ENCODE assay signal across 8 cellular contexts in the genomic region with DNA sequence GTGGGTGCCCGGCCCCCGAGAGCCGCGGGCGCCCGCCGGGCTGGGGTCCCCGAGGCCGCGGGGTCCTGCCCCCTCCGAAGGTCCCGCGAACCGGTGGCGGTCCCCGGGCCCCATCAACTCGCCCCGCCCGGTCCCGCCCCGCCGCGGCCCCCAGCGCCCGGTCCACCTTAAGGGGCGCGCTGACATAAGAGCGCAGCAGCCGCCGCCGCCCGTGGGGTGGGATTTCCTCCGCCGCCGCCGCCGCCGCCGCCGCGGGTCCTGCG. TPM values are rescaled to one million over a fixed set of nuclear protein-coding genes. Genes with fewer than 3 reads are reported as not detected.
DNase-seq lines count a peak whose midpoint lies in the region; ATAC-seq and TF ChIP-seq lines count a peak whose summit lies in the region.

ZDHHC8 (plus strand) TSS at position 212 of the 263 bp plus-strand sequence. CDS start 144 bp downstream, outside the sequence.

- no peaks in the 10 kb centered on the region for H3K36me3 ChIP-seq in PC-3 (ENCODE audit: low read depth, low read length)
- H3K36me3 ChIP-seq in ascending aorta = peaks cover 8 to 9% of the 10 kb centered on the region in 2 donors
- peaks cover 8% of the 10 kb centered on the region for H3K36me3 ChIP-seq in iPS DF 6.9 (ENCODE audit: control insufficient read depth, insufficient read depth, low read length)

- H4K20me1 ChIP-seq in PC-3 (ENCODE audit: low read length) = no peaks in the 10 kb centered on the region

- H3K27ac ChIP-seq in PC-3 (ENCODE audit: low read length) (no peak within 1 kb of the TSS), ascending aorta (peak within 1 kb of the TSS; percentile 90 to 98), iPS DF 6.9 (ENCODE audit: low read length) (no peak within 1 kb of the TSS), skin epidermis (peak within 1 kb of the TSS; percentile 67 to 97 (median 88))

- no TSS peak for BruUV-seq in PC-3 (replicated peaks; lab: Mats Ljungman, UMichigan)

- no peak for DNase-seq in AG09309 (ENCODE audit: low read depth)
- DNase-seq in PC-3 = no peak
- DNase-seq in ascending aorta (ENCODE audit: low spot score in 2 of 2) = no peak
- no peak for DNase-seq in iPS DF 6.9 (ENCODE audit: low read depth, low spot score)
- DNase-seq in NCI-H2081 treated with DMSO at 0.1 percent for 48 hours (lab: John Stamatoyannopoulos, UW) = no peak

- H3K79me2 ChIP-seq in PC-3 (ENCODE audit: low read length) = peaks cover 46% of the 10 kb centered on the region

- no CpG with 5 or more reads among the region's 42 CpGs for WGBS in iPS DF 6.9 (ENCODE audit: insufficient coverage, insufficient read length)

- H2AFZ ChIP-seq in PC-3 (ENCODE audit: low read length) = peak within 1 kb of the TSS; percentile 79; the same call in 1 of the 2 replicates

- no peak for TF ChIP-seq CTCF in AG09309 (IDR thresholded peaks at IDR 0.05; ENCODE audit: control insufficient read depth, insufficient read depth, low read depth, low read length, missing control alignments)
- no peak for TF ChIP-seq CTCF in PC-3 (conservative IDR thresholded peaks at IDR 0.05; ENCODE audit: low read depth, low read length)
- no peak for TF ChIP-seq CTCF in ascending aorta (IDR thresholded peaks at IDR 0.05)

- no peaks in the 10 kb centered on the region for H3K27me3 ChIP-seq in PC-3 (ENCODE audit: low read length)
- H3K27me3 ChIP-seq in ascending aorta = no peaks in the 10 kb centered on the region
- no peaks in the 10 kb centered on the region for H3K27me3 ChIP-seq in iPS DF 6.9 (ENCODE audit: control insufficient read depth, insufficient read depth, low read length)

- H3K9ac ChIP-seq in PC-3 (ENCODE audit: low read length) = peak within 1 kb of the TSS; percentile 72

- H3K4me1 ChIP-seq in PC-3 (ENCODE audit: insufficient read depth, low read length) (peaks cover 7% of the 10 kb centered on the region; the same call in 1 of the 2 replicates), ascending aorta (peaks cover 26 to 41% of the 10 kb centered on the region in 2 donors), iPS DF 6.9 (ENCODE audit: control insufficient read depth, insufficient read depth, low read length) (peaks cover 4% of the 10 kb centered on the region; the same call in 1 of the 2 replicates)

- no peaks in the 10 kb centered on the region for H3F3A ChIP-seq in PC-3 (ENCODE audit: low read length, unreplicated experiment)

- H3K4me3 ChIP-seq in AG09309 (ENCODE audit: control insufficient read depth, low read depth, low read length) (peak within 1 kb of the TSS; percentile 92), PC-3 (ENCODE audit: low read length) (peak within 1 kb of the TSS; percentile 74), ascending aorta (peak within 1 kb of the TSS; percentile 82 to 100), iPS DF 6.9 (ENCODE audit: low read length) (peak within 1 kb of the TSS; percentile 83; the same call in 1 of the 2 replicates), skin epidermis (peak within 1 kb of the TSS; percentile 71 to 99 (median 90))

- no peaks in the 10 kb centered on the region for H3K9me3 ChIP-seq in PC-3 (ENCODE audit: low read length)
- H3K9me3 ChIP-seq in ascending aorta = no peaks in the 10 kb centered on the region
- H3K9me3 ChIP-seq in iPS DF 6.9 (ENCODE audit: control insufficient read depth, insufficient read depth, low read length) = no peaks in the 10 kb centered on the region

- CTCF ChIA-PET in PC-3 (lab: Charles Lee) = no interaction called here

- H3K9me2 ChIP-seq in PC-3 (replicated peaks; ENCODE audit: low read length) = no peaks in the 10 kb centered on the region

- ATAC-seq in GM21423 (IDR thresholded peaks at IDR 0.05; ENCODE audit: unreplicated experiment) (peak; percentile 38), PC-3 (peak; percentile 64), HG03342 (IDR thresholded peaks at IDR 0.05; ENCODE audit: unreplicated experiment) (no peak)

- intact Hi-C loops in PC-3 (cut with micrococcal nuclease) (no loop called here), ascending aorta (cut with DNase I) (loop anchor here (1.0 to 10.0 kb wide), 4 partner anchors 14 to 723 kb away; partner anchors contain the start of genes MED15, PI4KA, SNAP29 and TANGO2)

- POLR2A ChIA-PET in PC-3 (lab: Charles Lee; ENCODE audit: unreplicated experiment) = no interaction called here

- peak within 1 kb of the TSS; percentile 93 for H3K4me2 ChIP-seq in PC-3 (ENCODE audit: low read length)

RNA-seq across cellular contexts. Expression of gene ZDHHC8, which starts in this region (rescaled TPM):
- total RNA-seq in PC-3 (2014; rRNA removed) (24.6 and 26.8 TPM in 2 replicates), ascending aorta (35.5 TPM)

Comparison
In these comparisons a context has a peak if more than half of its experiments do, and no peak if none do; other contexts are left out.
1. H3K27ac ChIP-seq: peak in ascending aorta (2 of 2) and skin epidermis (21 of 21); none in PC-3 (single experiment) and iPS DF 6.9 (single experiment).
2. Peak in every context shown above with its lines, with median percentiles within 50 percentile points of each other: H3K4me3 ChIP-seq.